1 cellular context compared by ENCODE assay signal in the genomic region with DNA sequence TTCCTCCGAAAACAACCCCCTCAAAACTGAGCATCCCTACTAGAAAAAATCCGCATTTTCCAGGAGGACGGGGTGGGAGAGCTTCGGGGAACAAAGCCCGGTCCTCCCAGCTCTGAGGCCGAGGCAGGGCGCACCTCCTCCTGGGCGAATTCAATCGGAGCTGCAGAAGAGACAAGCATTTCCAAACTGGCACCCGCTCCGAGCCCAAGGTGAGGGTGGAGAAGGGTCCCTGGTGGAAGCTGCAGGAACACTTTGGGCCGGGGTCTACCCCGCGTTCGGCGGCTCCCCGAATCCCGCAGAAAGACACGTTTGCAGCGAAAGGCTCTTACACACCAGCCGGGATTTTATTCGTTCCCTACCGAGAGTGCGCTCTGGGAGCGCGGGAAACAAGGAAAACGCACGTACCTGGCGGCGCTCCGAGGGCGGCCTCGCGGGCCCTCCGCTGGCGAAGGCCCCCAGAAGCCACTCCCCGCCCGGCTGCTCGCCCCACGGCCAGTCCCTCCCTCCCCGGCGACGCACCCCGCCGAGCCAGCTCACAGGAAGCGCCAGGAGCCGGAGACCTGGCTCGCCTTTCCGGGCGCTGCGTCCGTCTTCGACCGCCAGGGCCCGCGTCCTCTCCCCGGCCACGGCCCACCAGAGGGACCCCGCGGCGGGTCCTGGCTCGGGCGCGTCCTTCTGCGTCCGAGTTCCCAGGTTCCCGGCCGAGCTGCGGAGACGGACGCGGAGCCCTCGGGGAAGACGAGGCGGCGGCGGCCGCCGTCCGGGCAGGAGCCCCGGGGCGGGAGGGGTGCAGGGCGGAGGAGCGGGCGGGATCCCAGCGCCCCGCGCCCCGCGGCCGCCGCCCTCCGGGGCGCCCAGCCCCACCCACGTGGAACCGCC.
TF ChIP-seq lines count a peak whose summit lies in the region.

No MANE protein-coding gene starts in this region.

TF ChIP-seq in HepG2, 621 proteins besides CTCF, POLR2A, EP300 and RAD21 (continued from another document and continues in another):
- no peak for TF ChIP-seq NFIB (CRISPR knock-in tag; IDR thresholded peaks at IDR 0.05; ENCODE audit: borderline replicate concordance)
- TF ChIP-seq, protein P1, sequence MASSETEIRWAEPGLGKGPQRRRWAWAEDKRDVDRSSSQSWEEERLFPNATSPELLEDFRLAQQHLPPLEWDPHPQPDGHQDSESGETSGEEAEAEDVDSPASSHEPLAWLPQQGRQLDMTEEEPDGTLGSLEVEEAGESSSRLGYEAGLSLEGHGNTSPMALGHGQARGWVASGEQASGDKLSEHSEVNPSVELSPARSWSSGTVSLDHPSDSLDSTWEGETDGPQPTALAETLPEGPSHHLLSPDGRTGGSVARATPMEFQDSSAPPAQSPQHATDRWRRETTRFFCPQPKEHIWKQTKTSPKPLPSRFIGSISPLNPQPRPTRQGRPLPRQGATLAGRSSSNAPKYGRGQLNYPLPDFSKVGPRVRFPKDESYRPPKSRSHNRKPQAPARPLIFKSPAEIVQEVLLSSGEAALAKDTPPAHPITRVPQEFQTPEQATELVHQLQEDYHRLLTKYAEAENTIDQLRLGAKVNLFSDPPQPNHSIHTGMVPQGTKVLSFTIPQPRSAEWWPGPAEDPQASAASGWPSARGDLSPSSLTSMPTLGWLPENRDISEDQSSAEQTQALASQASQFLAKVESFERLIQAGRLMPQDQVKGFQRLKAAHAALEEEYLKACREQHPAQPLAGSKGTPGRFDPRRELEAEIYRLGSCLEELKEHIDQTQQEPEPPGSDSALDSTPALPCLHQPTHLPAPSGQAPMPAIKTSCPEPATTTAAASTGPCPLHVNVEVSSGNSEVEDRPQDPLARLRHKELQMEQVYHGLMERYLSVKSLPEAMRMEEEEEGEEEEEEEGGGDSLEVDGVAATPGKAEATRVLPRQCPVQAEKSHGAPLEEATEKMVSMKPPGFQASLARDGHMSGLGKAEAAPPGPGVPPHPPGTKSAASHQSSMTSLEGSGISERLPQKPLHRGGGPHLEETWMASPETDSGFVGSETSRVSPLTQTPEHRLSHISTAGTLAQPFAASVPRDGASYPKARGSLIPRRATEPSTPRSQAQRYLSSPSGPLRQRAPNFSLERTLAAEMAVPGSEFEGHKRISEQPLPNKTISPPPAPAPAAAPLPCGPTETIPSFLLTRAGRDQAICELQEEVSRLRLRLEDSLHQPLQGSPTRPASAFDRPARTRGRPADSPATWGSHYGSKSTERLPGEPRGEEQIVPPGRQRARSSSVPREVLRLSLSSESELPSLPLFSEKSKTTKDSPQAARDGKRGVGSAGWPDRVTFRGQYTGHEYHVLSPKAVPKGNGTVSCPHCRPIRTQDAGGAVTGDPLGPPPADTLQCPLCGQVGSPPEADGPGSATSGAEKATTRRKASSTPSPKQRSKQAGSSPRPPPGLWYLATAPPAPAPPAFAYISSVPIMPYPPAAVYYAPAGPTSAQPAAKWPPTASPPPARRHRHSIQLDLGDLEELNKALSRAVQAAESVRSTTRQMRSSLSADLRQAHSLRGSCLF (CRISPR knock-in tag; IDR thresholded peaks at IDR 0.05; ENCODE audit: borderline replicate concordance), result no peak
- TF ChIP-seq, protein P2, sequence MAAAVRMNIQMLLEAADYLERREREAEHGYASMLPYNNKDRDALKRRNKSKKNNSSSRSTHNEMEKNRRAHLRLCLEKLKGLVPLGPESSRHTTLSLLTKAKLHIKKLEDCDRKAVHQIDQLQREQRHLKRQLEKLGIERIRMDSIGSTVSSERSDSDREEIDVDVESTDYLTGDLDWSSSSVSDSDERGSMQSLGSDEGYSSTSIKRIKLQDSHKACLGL (CRISPR knock-in tag; IDR thresholded peaks at IDR 0.05), result peak; percentile 68; the same call in 1 of the 2 replicates
- no peak for TF ChIP-seq ZNF460 (CRISPR knock-in tag; IDR thresholded peaks at IDR 0.05; ENCODE audit: borderline replicate concordance)
- TF ChIP-seq ZMYM4 (CRISPR knock-in tag; IDR thresholded peaks at IDR 0.05), result peak; percentile 51; the same call in 1 of the 2 replicates
- TF ChIP-seq MLXIP (CRISPR knock-in tag; IDR thresholded peaks at IDR 0.05; ENCODE audit: borderline replicate concordance), result no peak
- no peak for TF ChIP-seq ZNF629 (CRISPR knock-in tag; conservative IDR thresholded peaks at IDR 0.05)
- peak; percentile 58 for TF ChIP-seq SPEN (CRISPR knock-in tag; IDR thresholded peaks at IDR 0.05; ENCODE audit: low read depth)
- TF ChIP-seq DMAP1 (CRISPR knock-in tag; IDR thresholded peaks at IDR 0.05), result peak; percentile 13; the same call in 1 of the 2 replicates
- no peak for TF ChIP-seq PHF21A (CRISPR knock-in tag; IDR thresholded peaks at IDR 0.05)
- 0 out of 2 replicates have a peak, but pooled peaks have one; percentile 2 for TF ChIP-seq ZNF713 (CRISPR knock-in tag; IDR thresholded peaks at IDR 0.05)
- TF ChIP-seq BORCS8-MEF2B (CRISPR knock-in tag; IDR thresholded peaks at IDR 0.05), result peak; percentile 64; the same call in 1 of the 2 replicates
- TF ChIP-seq ZNF138 (CRISPR knock-in tag; IDR thresholded peaks at IDR 0.05; ENCODE audit: low read depth), result peak; percentile 68; the same call in 1 of the 2 replicates
- TF ChIP-seq ZNF772 (CRISPR knock-in tag; IDR thresholded peaks at IDR 0.05), result no peak; the same call in 1 of the 2 replicates
- no peak for TF ChIP-seq ZNF503 (CRISPR knock-in tag; IDR thresholded peaks at IDR 0.05)
- no peak for TF ChIP-seq ZNF782 (CRISPR knock-in tag; IDR thresholded peaks at IDR 0.05; ENCODE audit: borderline replicate concordance)
- no peak for TF ChIP-seq U2AF2 (IDR thresholded peaks at IDR 0.05; ENCODE audit: low read depth, low read length)
- TF ChIP-seq SMARCE1 (IDR thresholded peaks at IDR 0.05; ENCODE audit: borderline replicate concordance), result no peak
- TF ChIP-seq NFKBIZ (CRISPR knock-in tag; IDR thresholded peaks at IDR 0.05), result peak; percentile 68; the same call in 1 of the 2 replicates
- TF ChIP-seq ATAD3A (CRISPR knock-in tag; IDR thresholded peaks at IDR 0.05), result peak; percentile 54; the same call in 1 of the 2 replicates
- TF ChIP-seq, protein P3, sequence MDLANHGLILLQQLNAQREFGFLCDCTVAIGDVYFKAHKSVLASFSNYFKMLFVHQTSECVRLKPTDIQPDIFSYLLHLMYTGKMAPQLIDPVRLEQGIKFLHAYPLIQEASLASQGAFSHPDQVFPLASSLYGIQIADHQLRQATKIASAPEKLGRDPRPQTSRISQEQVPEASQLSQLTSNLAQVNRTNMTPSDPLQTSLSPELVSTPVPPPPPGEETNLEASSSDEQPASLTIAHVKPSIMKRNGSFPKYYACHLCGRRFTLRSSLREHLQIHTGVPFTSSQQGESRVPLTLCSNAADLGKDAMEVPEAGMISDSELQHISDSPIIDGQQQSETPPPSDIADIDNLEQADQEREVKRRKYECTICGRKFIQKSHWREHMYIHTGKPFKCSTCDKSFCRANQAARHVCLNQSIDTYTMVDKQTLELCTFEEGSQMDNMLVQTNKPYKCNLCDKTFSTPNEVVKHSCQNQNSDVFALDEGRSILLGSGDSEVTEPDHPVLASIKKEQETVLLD (CRISPR knock-in tag; IDR thresholded peaks at IDR 0.05; ENCODE audit: low read depth), result peak; percentile 79; the same call in 1 of the 2 replicates
- TF ChIP-seq KMT2A (CRISPR knock-in tag; IDR thresholded peaks at IDR 0.05), result 0 out of 2 replicates have a peak, but pooled peaks have one; percentile 21
- no peak for TF ChIP-seq TEF (CRISPR knock-in tag; IDR thresholded peaks at IDR 0.05)
- 0 out of 2 replicates have a peak, but pooled peaks have one; percentile 18 for TF ChIP-seq KAT8 (CRISPR knock-in tag; IDR thresholded peaks at IDR 0.05)
- TF ChIP-seq ZNF646 (CRISPR knock-in tag; IDR thresholded peaks at IDR 0.05), result no peak
- 0 out of 2 replicates have a peak, but pooled peaks have one; percentile 25 for TF ChIP-seq ZSCAN9 (CRISPR knock-in tag; IDR thresholded peaks at IDR 0.05; ENCODE audit: borderline replicate concordance)
- TF ChIP-seq SAP130 (CRISPR knock-in tag; IDR thresholded peaks at IDR 0.05; ENCODE audit: low read depth), result peak; percentile 65
- 0 out of 2 replicates have a peak, but pooled peaks have one; percentile 63 for TF ChIP-seq ZBTB25 (CRISPR knock-in tag; IDR thresholded peaks at IDR 0.05)
